Comparison of ENCODE assay signal across 4 cellular contexts in the genomic region with DNA sequence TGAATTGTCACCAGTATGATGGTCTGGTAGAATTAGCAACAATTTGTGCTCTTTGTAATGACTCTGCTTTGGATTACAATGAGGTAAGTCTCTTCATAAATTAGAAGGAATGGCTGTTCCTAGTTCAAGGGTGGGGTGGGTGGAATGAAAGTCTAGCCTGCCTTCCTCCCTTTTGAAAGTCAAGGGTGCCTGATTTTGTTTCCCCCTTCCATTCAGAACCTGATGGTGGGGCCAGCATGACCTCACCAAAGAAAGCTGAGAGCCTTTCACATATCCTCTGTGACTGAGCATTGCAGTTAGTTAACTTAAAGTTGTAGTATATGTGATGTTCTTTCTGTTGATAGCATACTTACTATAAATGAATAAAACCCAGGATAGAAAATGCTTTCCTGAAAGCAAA.
"Had no signal": no experiment of that assay in that cellular context is flagged by ENCODE, and none has a peak within 500 bp of the region (broad histone marks: within the 10 kb centered on the region; RNA-seq: fewer than 3 reads in every experiment).

No MANE protein-coding gene starts in this region.

- H3K4me3 Mint-ChIP-seq: GM23338, H9 had no signal

- H3K4me3 ChIP-seq: GM23338 had no signal

- ATAC-seq: GM23338 had no signal

- DNase-seq: H9, HCEC 1CT, IMR-90 had no signal

- H3K27ac Mint-ChIP-seq: GM23338, H9 had no signal

- H3K9me3 Mint-ChIP-seq: GM23338, H9 had no signal
